Comparison of ENCODE assay signal across 12 cellular contexts in the genomic region with DNA sequence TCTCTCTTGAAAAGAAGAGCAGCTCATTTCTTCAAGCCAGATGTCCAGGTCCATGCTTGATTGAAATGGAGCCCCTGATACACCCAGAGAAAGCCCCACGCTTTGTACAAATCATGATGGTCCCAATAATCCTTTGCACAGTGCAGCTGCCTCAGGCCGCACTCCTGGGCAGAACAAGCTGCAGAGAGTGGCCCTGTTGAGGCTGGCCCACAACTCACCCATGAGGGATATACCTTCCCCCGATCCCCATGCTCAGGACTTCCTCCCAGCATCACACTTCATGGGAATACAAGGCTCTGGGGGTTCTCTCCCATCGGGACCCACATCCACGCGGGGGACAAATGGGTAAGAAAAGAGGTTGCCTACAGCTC.
"Had no signal": no experiment of that assay in that cellular context is flagged by ENCODE, and none has a peak within 500 bp of the region (broad histone marks: within the 10 kb centered on the region; RNA-seq: fewer than 3 reads in every experiment).

No MANE protein-coding gene starts in this region.

- H3K36me3 ChIP-seq: colonic mucosa, pancreas had no signal

- H3K4me1 ChIP-seq: body of pancreas, colonic mucosa, pancreas had no signal

- H3K27ac ChIP-seq: body of pancreas, colonic mucosa, pancreas, sigmoid colon had no signal

- DNase-seq: activated CD4-positive, alpha-beta T cell treated with anti-CD3 and anti-CD28 coated beads, Interleukin-2, amount 50 U/mL, for 48 hours; amniotic stem cell; body of pancreas; central memory CD4-positive, alpha-beta T cell; colonic mucosa; kidney glomerular epithelial cell; naive thymus-derived CD8-positive, alpha-beta T cell; sigmoid colon; trophoblast cell had no signal

- H3K9me3 ChIP-seq: body of pancreas, colonic mucosa, pancreas, sigmoid colon had no signal

- H3K27me3 ChIP-seq: body of pancreas, colonic mucosa, pancreas, sigmoid colon had no signal

- H3K4me3 ChIP-seq: body of pancreas, colonic mucosa, pancreas, sigmoid colon had no signal

- FAIRE-seq: frontal cortex, pancreas, TTC549 had no signal

- ATAC-seq: body of pancreas; naive thymus-derived CD8-positive, alpha-beta T cell; pancreas had no signal
